In genomic region chr1:7039590-7039989, GRCh38 we compare ENCODE assay signal across 6 cellular contexts.
"Had no signal": no experiment of that assay in that cellular context is flagged by ENCODE, and none has a peak within 500 bp of the region (broad histone marks: within the 10 kb centered on the region; RNA-seq: fewer than 3 reads in every experiment).

No MANE protein-coding gene starts in this region.

- H3K36me3 Mint-ChIP-seq: IgD-negative memory B cell had no signal

- DNase-seq: IMR-90, KBM-7, KG1 had no signal

- H3K4me1 Mint-ChIP-seq: IgD-negative memory B cell had no signal

- H3K4me3 Mint-ChIP-seq: IgD-negative memory B cell had no signal

- H3K27ac Mint-ChIP-seq: IgD-negative memory B cell had no signal

- H3K4me3 ChIP-seq: K562 had no signal

- H3K27ac ChIP-seq: HL-60 had no signal
